In the genomic region with DNA sequence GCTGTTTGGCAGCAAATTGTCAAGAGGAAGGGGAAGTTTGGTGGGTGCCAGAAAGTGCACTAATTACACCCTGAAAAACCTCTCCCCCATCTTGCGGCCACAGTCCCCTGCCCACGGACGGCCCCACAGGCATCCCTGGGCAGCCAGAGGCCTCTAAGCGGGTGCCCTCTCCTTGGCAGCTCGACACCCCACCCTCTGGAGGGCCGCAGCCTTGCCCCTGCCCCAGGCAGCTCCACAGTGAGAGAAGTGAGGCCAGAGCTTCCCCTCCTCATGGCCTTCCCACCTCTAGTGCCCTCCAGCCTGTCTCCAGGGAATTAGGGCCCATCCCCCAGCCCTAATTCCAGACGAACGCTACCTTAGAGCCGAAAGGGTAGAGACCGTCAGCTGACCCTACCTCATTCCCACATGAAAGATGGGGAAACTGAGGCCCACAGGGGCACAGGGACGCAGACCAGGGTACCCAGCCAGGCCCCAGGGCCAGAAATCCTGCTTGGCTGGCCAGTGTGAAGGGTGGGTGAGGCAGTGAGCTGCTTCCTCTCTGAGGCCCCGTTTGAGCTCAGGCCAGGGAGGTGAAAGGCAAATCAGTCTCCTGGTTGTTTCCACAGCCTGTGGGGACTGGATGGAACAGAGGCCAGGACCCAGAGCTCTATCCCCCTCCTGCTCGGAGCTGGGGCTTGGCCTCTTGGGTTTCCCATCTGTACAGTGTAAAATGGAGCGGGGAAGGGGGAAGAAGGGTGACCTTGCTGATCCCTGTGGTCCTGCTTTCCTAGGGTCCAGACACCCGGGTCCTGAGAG, we compare ENCODE assay signal across 8 cellular contexts. TPM values are rescaled to one million over a fixed set of nuclear protein-coding genes. Genes with fewer than 3 reads are reported as not detected.
DNase-seq lines count a peak whose midpoint lies in the region; ATAC-seq and TF ChIP-seq lines count a peak whose summit lies in the region.

No MANE protein-coding gene starts in this region.

- H3K4me3 ChIP-seq in Peyer's patch: no peak overlapping the region
- H3K4me3 ChIP-seq in esophagus (ENCODE audit: low read depth in 1 of 2, low read length in 2 of 2): no peak overlapping the region
- no peak overlapping the region for H3K4me3 ChIP-seq in mucosa of descending colon
- H3K4me3 ChIP-seq in thyroid gland (replicated peaks in 1 of 3): no peak overlapping the region

- DNase-seq in Peyer's patch (no peak), mucosa of descending colon (no peak), thyroid gland (peak; percentile 58 to 64), GDM1 (lab: John Stamatoyannopoulos, UW) (no peak), RPMI8226 (no peak)

- TF ChIP-seq CTCF in Peyer's patch (IDR thresholded peaks at IDR 0.05) (no peak), mucosa of descending colon (IDR thresholded peaks at IDR 0.05) (no peak), thyroid gland (IDR thresholded peaks at IDR 0.05) (no peak)

- H3K4me1 ChIP-seq in Peyer's patch (peaks cover 0 to 68% (median 0%) of the 10 kb centered on the region in 4 donors), esophagus (ENCODE audit: control insufficient read depth in 2 of 2, insufficient read depth in 2 of 2, low read length in 1 of 2) (peaks cover 5 to 9% of the 10 kb centered on the region in 2 donors), mucosa of descending colon (ENCODE audit: low read depth) (peaks cover 15% of the 10 kb centered on the region), thyroid gland (peaks cover 64 to 95% of the 10 kb centered on the region in 2 donors)

- TF ChIP-seq POLR2A in Peyer's patch (IDR thresholded peaks at IDR 0.05) (no peak), thyroid gland (IDR thresholded peaks at IDR 0.05) (no peak)

- H3K9me3 ChIP-seq in Peyer's patch: no peaks in the 10 kb centered on the region
- H3K9me3 ChIP-seq in esophagus (ENCODE audit: control insufficient read depth in 2 of 2, insufficient read depth in 1 of 2, low read depth in 1 of 2, low read length in 1 of 2): no peaks in the 10 kb centered on the region
- no peaks in the 10 kb centered on the region for H3K9me3 ChIP-seq in mucosa of descending colon
- H3K9me3 ChIP-seq in thyroid gland: no peaks in the 10 kb centered on the region

- H3K27ac ChIP-seq in Peyer's patch: peak overlapping the region; percentile 33 to 88 (median 74)
- peak overlapping the region; percentile 73 to 82 for H3K27ac ChIP-seq in esophagus (ENCODE audit: low read depth in 2 of 2, low read length in 1 of 2)
- peak overlapping the region; percentile 91 to 96 (median 96) for H3K27ac ChIP-seq in thyroid gland

- H3K27me3 ChIP-seq in Peyer's patch (no peaks in the 10 kb centered on the region), esophagus (ENCODE audit: control insufficient read depth in 1 of 2, insufficient read depth in 2 of 2, low read length in 2 of 2) (no peaks in the 10 kb centered on the region), thyroid gland (no peaks in the 10 kb centered on the region)

- 64 to 75% methylated on average over 15 of the region's 15 CpGs for WGBS in esophagus, 2 donors
- WGBS in thyroid gland, 2 donors: 35 to 54% methylated on average over 13 to 15 of the region's 15 CpGs

- intact Hi-C loops in mucosa of descending colon (cut with DNase I, micrococcal nuclease) (no loop called here), thyroid gland (cut with DNase I) (no loop called here)

- ATAC-seq in mucosa of descending colon: peak; percentile 25
- ATAC-seq in GM18498 (IDR thresholded peaks at IDR 0.05; ENCODE audit: unreplicated experiment): no peak
- no peak for ATAC-seq in GM19395 (IDR thresholded peaks at IDR 0.05; ENCODE audit: unreplicated experiment)

- H3K36me3 ChIP-seq in Peyer's patch (no peaks in the 10 kb centered on the region), esophagus (ENCODE audit: control insufficient read depth in 2 of 2, insufficient read depth in 2 of 2, low read length in 1 of 2) (peaks cover 0 to 2% of the 10 kb centered on the region in 2 donors), mucosa of descending colon (ENCODE audit: low read depth) (no peaks in the 10 kb centered on the region), thyroid gland (no peaks in the 10 kb centered on the region)

RNA-seq across cellular contexts. Expression of gene ZCCHC24, which starts 10.0 kb away (rescaled TPM):
- total RNA-seq in Peyer's patch (10 to 100 TPM in 2 of 4 donors, 1 to 10 TPM in 2; 2.8 to 39.6 (median 9.3) TPM), mucosa of descending colon (100 to 1,000 TPM in 1 of 3 donors, 10 to 100 TPM in 1, 1 to 10 TPM in 1; 5.6 to 125 (median 22.8) TPM), thyroid gland (10 to 100 TPM; 25.4 to 48.8 (median 33.3) TPM)
- polyA plus RNA-seq in esophagus: 1 to 10 TPM; 3.3 to 6.5 TPM

Comparison
In these comparisons a context has a peak if more than half of its experiments do, and no peak if none do; other contexts are left out.
1. DNase-seq: peak in thyroid gland (2 of 2); none in Peyer's patch (0 of 3), mucosa of descending colon (0 of 3), GDM1 (single experiment) and RPMI8226 (single experiment).
2. Peak in every context shown above with its lines, with median percentiles within 50 percentile points of each other: H3K27ac ChIP-seq.